Comparison of ENCODE assay signal across 32 cellular contexts in the genomic region with DNA sequence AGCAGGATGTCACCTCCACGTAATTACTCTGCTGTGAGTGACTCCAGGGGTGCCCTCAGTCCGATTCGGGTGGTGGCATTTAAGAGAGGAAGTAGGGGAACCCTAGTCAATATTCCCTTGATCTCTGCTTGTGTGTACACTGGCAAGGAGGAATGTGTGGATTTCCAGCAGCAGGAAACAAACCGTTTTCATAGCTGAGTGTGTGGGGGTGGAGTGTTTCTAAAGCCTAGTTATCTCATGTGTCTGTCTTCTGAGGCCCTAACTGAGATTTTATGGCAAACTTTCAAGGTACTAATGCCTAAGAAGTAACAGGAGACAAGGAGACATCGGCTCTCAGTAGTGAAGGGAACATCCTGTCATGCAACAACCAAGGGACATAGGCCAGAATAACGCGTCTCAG. TPM values are rescaled to one million over a fixed set of nuclear protein-coding genes. Genes with fewer than 3 reads are reported as not detected.
A peak's percentile ranks its signal among the peaks of the same experiment; 100 is the strongest.
DNase-seq lines count a peak whose midpoint lies in the region; ATAC-seq, FAIRE-seq and TF ChIP-seq lines count a peak whose summit lies in the region.
"Had no signal": no experiment of that assay in that cellular context is flagged by ENCODE, and none has a peak within 500 bp of the region (broad histone marks: within the 10 kb centered on the region; RNA-seq: fewer than 3 reads in every experiment).

No MANE protein-coding gene starts in this region.

- CTCF ChIA-PET in Calu3 (lab: Charles Lee): no interaction called here

- DNase-seq in Calu3: no peak
- peak; percentile 32 for DNase-seq in astrocyte (ENCODE audit: low read depth)
- DNase-seq in fibroblast of the aortic adventitia (ENCODE audit: low read depth): peak; percentile 27
- DNase-seq in T1000 (lab: John Stamatoyannopoulos, UW): no peak
- DNase-seq in KBM-7: no peak
- DNase-seq in aorta: no peak
- DNase-seq: activated CD4-positive, alpha-beta T cell treated with anti-CD3 and anti-CD28 coated beads, Interleukin-2, amount 10 ng/mL, durations not matched to agents 24 days and 14 days; activated naive CD4-positive, alpha-beta T cell; activated T-cell treated with anti-CD3 and anti-CD28 coated beads, Interleukin-2, amount 50 U/mL, for 4 hours; central memory CD4-positive, alpha-beta T cell; COR-L47; effector CD4-positive, alpha-beta T cell; kidney glomerular epithelial cell; NCI-H1092 treated with DMSO at 0.1 percent for 48 hours; NCI-H2081; NCI-H345; NCI-H774; nucleus accumbens; upper lobe of right lung had no signal

- H3K4me3 Mint-ChIP-seq in Calu3 (ENCODE audit: low read depth, unreplicated experiment): no peak overlapping the region
- no peak overlapping the region for H3K4me3 Mint-ChIP-seq in astrocyte (ENCODE audit: unreplicated experiment)
- H3K4me3 Mint-ChIP-seq in nephron: no peak overlapping the region
- H3K4me3 Mint-ChIP-seq: activated CD4-positive, alpha-beta T cell treated with anti-CD3 and anti-CD28 coated beads, Interleukin-2, amount 10 ng/mL, durations not matched to agents 24 days and 14 days; activated T-cell treated with anti-CD3 and anti-CD28 coated beads, Interleukin-2, amount 50 U/mL, for 4 hours; T-helper 2 cell treated with Interferon-gamma antibody and Interleukin-4, amounts not matched to agents 5 μg/mL and 100 μg/mL, for 36 hours had no signal

- H3K27ac Mint-ChIP-seq in Calu3 (ENCODE audit: unreplicated experiment) (peak overlapping the region; percentile 64), astrocyte (ENCODE audit: unreplicated experiment) (peak overlapping the region; percentile 77), nephron (peak overlapping the region in 2 of 3 experiments; percentile 4 to 12)
- H3K27ac Mint-ChIP-seq: activated CD4-positive, alpha-beta T cell treated with anti-CD3 and anti-CD28 coated beads, Interleukin-2, amount 10 ng/mL, durations not matched to agents 24 days and 14 days; T-helper 2 cell treated with Interferon-gamma antibody and Interleukin-4, amounts not matched to agents 5 μg/mL and 100 μg/mL, for 36 hours had no signal

- H3K27me3 ChIP-seq in astrocyte (ENCODE audit: insufficient read depth, low read length) (no peaks in the 10 kb centered on the region), aorta (ENCODE audit: control insufficient read depth in 1 of 2, insufficient read depth in 2 of 2, low read length in 1 of 2) (no peaks in the 10 kb centered on the region)
- H3K27me3 ChIP-seq: esophagus muscularis mucosa, upper lobe of right lung had no signal

- H3K4me3 ChIP-seq in astrocyte (ENCODE audit: insufficient read depth, low read depth, low read length) (no peak overlapping the region), fibroblast of the aortic adventitia (ENCODE audit: low read depth, low read length) (no peak overlapping the region), aorta (ENCODE audit: low read length in 2 of 2) (no peak overlapping the region)
- H3K4me3 ChIP-seq: adrenal gland, esophagus muscularis mucosa, upper lobe of right lung had no signal

- TF ChIP-seq CTCF in Calu3 (IDR thresholded peaks at IDR 0.05; ENCODE audit: unreplicated experiment) (no peak), astrocyte (IDR thresholded peaks at IDR 0.05; ENCODE audit: insufficient read depth, low read depth, low read length) (no peak), fibroblast of the aortic adventitia (IDR thresholded peaks at IDR 0.05; ENCODE audit: insufficient read depth, low read length) (no peak), nephron (IDR thresholded peaks at IDR 0.05; ENCODE audit: unreplicated experiment in 3 of 3) (no peak)

- no peak for FAIRE-seq in astrocyte (lab: Jason Lieb, UNC)
- FAIRE-seq: GM12892 had no signal

- BruUV-seq in Calu3 (replicated peaks; lab: Mats Ljungman, UMichigan): no TSS peak

- in situ Hi-C loops in KBM-7 (cut with MboI; ENCODE audit: low pct_unique_long_range_greater_than_20kb, low sequenced_read_pairs): no loop called here

- WGBS in aorta, 2 donors: 40 to 41% methylated on average over 7 of the region's 7 CpGs

- H3K4me2 ChIP-seq in astrocyte (ENCODE audit: low read length): peak overlapping the region; percentile 3

- H3K79me2 ChIP-seq in astrocyte (ENCODE audit: insufficient read depth, low read length): no peaks in the 10 kb centered on the region

- no peak for ATAC-seq in aorta (ENCODE audit: low FRiP score)
- ATAC-seq in GM21825 (IDR thresholded peaks at IDR 0.05; ENCODE audit: unreplicated experiment): no peak
- ATAC-seq: activated T-cell treated with anti-CD3 and anti-CD28 coated beads, Interleukin-2, amount 50 U/mL, for 4 hours; upper lobe of right lung had no signal

- H3K27me3 Mint-ChIP-seq in Calu3 (ENCODE audit: unreplicated experiment): no peaks in the 10 kb centered on the region
- H3K27me3 Mint-ChIP-seq in astrocyte (ENCODE audit: low read depth, unreplicated experiment): peaks cover 4% of the 10 kb centered on the region
- H3K27me3 Mint-ChIP-seq in nephron (ENCODE audit: low read depth): no peaks in the 10 kb centered on the region

- no peak overlapping the region for H3K27ac ChIP-seq in astrocyte (ENCODE audit: low read depth, low read length)
- no peak overlapping the region for H3K27ac ChIP-seq in aorta (ENCODE audit: low read depth in 1 of 2, low read length in 2 of 2)
- H3K27ac ChIP-seq: adrenal gland, esophagus muscularis mucosa, upper lobe of right lung, VCaP had no signal

- peaks cover 6% of the 10 kb centered on the region for H3K4me1 ChIP-seq in astrocyte (ENCODE audit: insufficient read depth, low read length)
- no peaks in the 10 kb centered on the region for H3K4me1 ChIP-seq in aorta (ENCODE audit: control insufficient read depth in 1 of 2, insufficient read depth in 2 of 2, low read length in 2 of 2)
- H3K4me1 ChIP-seq: adrenal gland, upper lobe of right lung had no signal

- peaks cover 5% of the 10 kb centered on the region for H3K36me3 Mint-ChIP-seq in Calu3 (ENCODE audit: insufficient read depth, unreplicated experiment)
- H3K36me3 Mint-ChIP-seq in astrocyte (ENCODE audit: low read depth, unreplicated experiment): peaks cover 2% of the 10 kb centered on the region
- H3K36me3 Mint-ChIP-seq in nephron (ENCODE audit: low read depth): peaks cover 25% of the 10 kb centered on the region

- H3K9me3 ChIP-seq in astrocyte (ENCODE audit: insufficient read depth, low read depth, low read length): peaks cover 8% of the 10 kb centered on the region
- H3K9me3 ChIP-seq in aorta (ENCODE audit: control insufficient read depth, low read length): peaks cover 2% of the 10 kb centered on the region
- H3K9me3 ChIP-seq: adrenal gland, esophagus muscularis mucosa, upper lobe of right lung had no signal

- peaks cover 27% of the 10 kb centered on the region for H3K4me1 Mint-ChIP-seq in Calu3 (ENCODE audit: low read depth, unreplicated experiment)
- H3K4me1 Mint-ChIP-seq in astrocyte (ENCODE audit: low read depth, unreplicated experiment): peaks cover 17% of the 10 kb centered on the region
- H3K4me1 Mint-ChIP-seq in nephron: peaks cover 10% of the 10 kb centered on the region
- H3K4me1 Mint-ChIP-seq: activated CD4-positive, alpha-beta T cell treated with anti-CD3 and anti-CD28 coated beads, Interleukin-2, amount 10 ng/mL, durations not matched to agents 24 days and 14 days had no signal

- H3K9me3 Mint-ChIP-seq in Calu3 (ENCODE audit: low read depth, unreplicated experiment): peaks cover 8% of the 10 kb centered on the region
- H3K9me3 Mint-ChIP-seq in astrocyte (ENCODE audit: unreplicated experiment): peaks cover 12% of the 10 kb centered on the region
- peaks cover 9% of the 10 kb centered on the region for H3K9me3 Mint-ChIP-seq in nephron
- H3K9me3 Mint-ChIP-seq: activated CD4-positive, alpha-beta T cell treated with anti-CD3 and anti-CD28 coated beads, Interleukin-2, amount 10 ng/mL, durations not matched to agents 24 days and 14 days; activated T-cell treated with anti-CD3 and anti-CD28 coated beads, Interleukin-2, amount 50 U/mL, for 4 hours; T-helper 2 cell treated with Interferon-gamma antibody and Interleukin-4, amounts not matched to agents 5 μg/mL and 100 μg/mL, for 36 hours had no signal

- intact Hi-C loops in Calu3 (cut with micrococcal nuclease; ENCODE audit: unreplicated experiment) (no loop called here), aorta (cut with DNase I) (no loop called here)

- H2AFZ ChIP-seq in astrocyte (ENCODE audit: low read depth, low read length): no peak overlapping the region

- no peaks in the 10 kb centered on the region for H4K20me1 ChIP-seq in astrocyte (ENCODE audit: insufficient read depth, low read length)

- no peaks in the 10 kb centered on the region for H3K36me3 ChIP-seq in astrocyte (ENCODE audit: insufficient read depth, low read length)
- no peaks in the 10 kb centered on the region for H3K36me3 ChIP-seq in aorta (ENCODE audit: control insufficient read depth in 1 of 2, insufficient read depth in 2 of 2, low read length in 1 of 2)
- H3K36me3 ChIP-seq: adrenal gland, esophagus muscularis mucosa, upper lobe of right lung had no signal

- no peak overlapping the region for H3K9ac ChIP-seq in astrocyte (ENCODE audit: low read length)

RNA-seq across cellular contexts. Expression of gene CLDN24, which starts 6.6 kb away (rescaled TPM):
- total RNA-seq in Calu3 (2022): not detected in 2 replicates
- not detected in 2 replicates for total RNA-seq in astrocyte
- not detected in 2 replicates for total RNA-seq in fibroblast of the aortic adventitia (ENCODE audit: low replicate concordance)
- total RNA-seq in aorta: not detected
- polyA plus RNA-seq in aorta: not detected
- total RNA-seq: activated CD4-positive, alpha-beta T cell treated with anti-CD3 and anti-CD28 coated beads, Interleukin-2, amount 10 ng/mL, durations not matched to agents 24 days and 14 days; activated T-cell treated with anti-CD3 and anti-CD28 coated beads, Interleukin-2, amount 50 U/mL, for 4 hours; adrenal gland; Daoy; esophagus muscularis mucosa; glomerular endothelial cell; H4; myocyte; pulmonary artery endothelial cell; upper lobe of right lung had no signal
- polyA plus RNA-seq: adrenal gland, BJ had no signal

RNA-seq across cellular contexts. Expression of gene CLDN22, which starts 8.8 kb away (rescaled TPM):
- total RNA-seq in Calu3 (2022) (not detected in 2 replicates), astrocyte (not detected in 2 replicates), fibroblast of the aortic adventitia (ENCODE audit: low replicate concordance) (under 0.01 TPM in 1 of 2 replicates, not detected in the other), aorta (not detected)
- polyA plus RNA-seq in aorta: not detected
- total RNA-seq: activated CD4-positive, alpha-beta T cell treated with anti-CD3 and anti-CD28 coated beads, Interleukin-2, amount 10 ng/mL, durations not matched to agents 24 days and 14 days; activated T-cell treated with anti-CD3 and anti-CD28 coated beads, Interleukin-2, amount 50 U/mL, for 4 hours; adrenal gland; Daoy; esophagus muscularis mucosa; glomerular endothelial cell; H4; myocyte; pulmonary artery endothelial cell; upper lobe of right lung had no signal
- polyA plus RNA-seq: adrenal gland had no signal

Comparison
In these comparisons a context has a peak if more than half of its experiments do, and no peak if none do; other contexts are left out.
1. DNase-seq: peak in astrocyte (single experiment) and fibroblast of the aortic adventitia (single experiment); none in Calu3 (single experiment), T1000 (single experiment), KBM-7 (single experiment) and aorta (0 of 2).
2. H3K27ac Mint-ChIP-seq: peak in every context shown above with its lines; median percentile 77 in astrocyte; 64 in Calu3; 8 in nephron.